Comparison of ENCODE assay signal across 36 cellular contexts in genomic region chr3:16855497-16855896, GRCh38. TPM values are rescaled to one million over a fixed set of nuclear protein-coding genes. Genes with fewer than 3 reads are reported as not detected.
"Had no signal": no experiment of that assay in that cellular context is flagged by ENCODE, and none has a peak within 500 bp of the region (broad histone marks: within the 10 kb centered on the region; RNA-seq: fewer than 3 reads in every experiment).

No MANE protein-coding gene starts in this region.

- H3K36me3 ChIP-seq: MG63 had no signal

- H3K9ac ChIP-seq: KMS-11 had no signal

- DNase-seq: Karpas-422, Kasumi-1, MG63, MM.1S, MV-4-11, NCI-H1048, NCI-H1092, NCI-H1092 treated with DMSO at 0.1 percent for 48 hours, NCI-H1105, NCI-H1105 treated with DMSO at 0.1 percent for 48 hours, NCI-H1417, NCI-H1417 treated with DMSO at 0.1 percent for 48 hours, NCI-H1436, NCI-H1436 treated with DMSO at 0.1 percent for 48 hours, NCI-H146, NCI-H1694, NCI-H1694 treated with DMSO at 0.1 percent for 48 hours, NCI-H187, NCI-H187 treated with DMSO at 0.1 percent for 48 hours, NCI-H1930, NCI-H2029, NCI-H2029 treated with DMSO at 0.1 percent for 48 hours, NCI-H2081, NCI-H2081 treated with DMSO at 0.1 percent for 48 hours, NCI-H2107, NCI-H2171, NCI-H2171 treated with DMSO at 0.1 percent for 48 hours, NCI-H2227 treated with DMSO at 0.1 percent for 48 hours, NCI-H226, NCI-H345, NCI-H446, NCI-H446 treated with DMSO at 0.1 percent for 48 hours, NCI-H510A, NCI-H510A treated with DMSO at 0.1 percent for 48 hours had no signal

- H3K9me3 ChIP-seq: MG63 had no signal

- H3K4me2 ChIP-seq: KMS-11 had no signal

- H3K4me3 ChIP-seq: MG63 had no signal

- H3K27me3 ChIP-seq: MG63 had no signal

- H3K27ac ChIP-seq: KMS-11 had no signal

RNA-seq across cellular contexts. Expression of gene PLCL2, which starts 29.3 kb away (rescaled TPM):
- total RNA-seq: LHCN-M2 had no signal
